19 cellular contexts compared by ENCODE assay signal in genomic region chr7:107596881-107597581, GRCh38. TPM values are rescaled to one million over a fixed set of nuclear protein-coding genes. Genes with fewer than 3 reads are reported as not detected.
DNase-seq lines count a peak whose midpoint lies in the region; ATAC-seq and TF ChIP-seq lines count a peak whose summit lies in the region.
"Had no signal": no experiment of that assay in that cellular context is flagged by ENCODE, and none has a peak within 500 bp of the region (broad histone marks: within the 10 kb centered on the region; RNA-seq: fewer than 3 reads in every experiment).

No MANE protein-coding gene starts in this region.

- CTCF ChIA-PET in MCF 10A (lab: Yijun Ruan, JAX) = interaction anchor here (0.6 to 1.0 kb wide), 2 partner anchors 34 to 278 kb away, joined by 3 to 4 read pairs; no protein-coding TSS in a partner anchor

- no peak overlapping the region for H3K4me3 ChIP-seq in breast epithelium
- H3K4me3 ChIP-seq in foreskin fibroblast (ENCODE audit: low read depth in 1 of 2, low read length in 2 of 2) = no peak overlapping the region
- no peak overlapping the region for H3K4me3 ChIP-seq in tibial artery
- H3K4me3 ChIP-seq: smooth muscle cell had no signal

- intact Hi-C loops in MCF 10A (cut with micrococcal nuclease) = no loop called here
- intact Hi-C loops in breast epithelium (cut with DNase I; ENCODE audit: low total_unique reads) = no loop called here
- intact Hi-C loops in tibial artery (cut with DNase I; ENCODE audit: low total_unique reads) = no loop called here

- POLR2A ChIA-PET in MCF 10A (lab: Yijun Ruan, JAX) = interaction anchor here (0.6 to 2.6 kb wide), 4 partner anchors 8 to 428 kb away, joined by 3 to 10 read pairs (median 4); partner anchors contain the start of genes COG5, DUS4L and HBP1

- H3K9me3 ChIP-seq in breast epithelium (no peaks in the 10 kb centered on the region), tibial artery (no peaks in the 10 kb centered on the region)

- no peak overlapping the region for H3K4me3 Mint-ChIP-seq in MCF 10A (ENCODE audit: unreplicated experiment)
- H3K4me3 Mint-ChIP-seq in activated T-helper 17 cell treated with anti-CD3 and anti-CD28 coated beads, Interleukin-2, amount 50 U/mL, for 72 hours = no peak overlapping the region
- H3K4me3 Mint-ChIP-seq: neural crest cell; stimulated activated naive CD8-positive, alpha-beta T cell treated with anti-CD3 and anti-CD28 coated beads, Interleukin-15, amount 100 ng/mL, for 72 hours had no signal

- H3K27ac Mint-ChIP-seq in MCF 10A (ENCODE audit: low read depth, unreplicated experiment) = peak overlapping the region; percentile 47
- peak overlapping the region; percentile 15 for H3K27ac Mint-ChIP-seq in activated T-helper 17 cell treated with anti-CD3 and anti-CD28 coated beads, Interleukin-2, amount 50 U/mL, for 72 hours
- H3K27ac Mint-ChIP-seq: stimulated activated naive CD8-positive, alpha-beta T cell treated with anti-CD3 and anti-CD28 coated beads, Interleukin-15, amount 100 ng/mL, for 72 hours had no signal

- H3K36me3 Mint-ChIP-seq in MCF 10A (ENCODE audit: insufficient read depth, unreplicated experiment) = peaks cover 36% of the 10 kb centered on the region
- peaks cover 56% of the 10 kb centered on the region for H3K36me3 Mint-ChIP-seq in activated T-helper 17 cell treated with anti-CD3 and anti-CD28 coated beads, Interleukin-2, amount 50 U/mL, for 72 hours (ENCODE audit: low read depth)

- no peak for ATAC-seq in activated T-helper 17 cell treated with anti-CD3 and anti-CD28 coated beads, Interleukin-2, amount 50 U/mL, for 72 hours (replicated peaks)
- ATAC-seq: HCT116; left lobe of liver; stimulated activated naive CD8-positive, alpha-beta T cell treated with anti-CD3 and anti-CD28 coated beads, Interleukin-15, amount 100 ng/mL, for 72 hours had no signal

- H3K4me1 Mint-ChIP-seq in MCF 10A (ENCODE audit: insufficient read depth, unreplicated experiment) = peaks cover 22% of the 10 kb centered on the region
- no peaks in the 10 kb centered on the region for H3K4me1 Mint-ChIP-seq in activated T-helper 17 cell treated with anti-CD3 and anti-CD28 coated beads, Interleukin-2, amount 50 U/mL, for 72 hours
- H3K4me1 Mint-ChIP-seq: stimulated activated naive CD8-positive, alpha-beta T cell treated with anti-CD3 and anti-CD28 coated beads, Interleukin-15, amount 100 ng/mL, for 72 hours had no signal

- H3K27me3 ChIP-seq in breast epithelium = no peaks in the 10 kb centered on the region
- no peaks in the 10 kb centered on the region for H3K27me3 ChIP-seq in tibial artery

- H3K27ac ChIP-seq in breast epithelium = no peak overlapping the region
- H3K27ac ChIP-seq in tibial artery = peak overlapping the region; percentile 63 to 72

- no peaks in the 10 kb centered on the region for H3K9me3 Mint-ChIP-seq in MCF 10A (ENCODE audit: unreplicated experiment)
- H3K9me3 Mint-ChIP-seq in activated T-helper 17 cell treated with anti-CD3 and anti-CD28 coated beads, Interleukin-2, amount 50 U/mL, for 72 hours = no peaks in the 10 kb centered on the region
- H3K9me3 Mint-ChIP-seq: neural crest cell; stimulated activated naive CD8-positive, alpha-beta T cell treated with anti-CD3 and anti-CD28 coated beads, Interleukin-15, amount 100 ng/mL, for 72 hours had no signal

- DNase-seq in MCF 10A (ENCODE audit: unreplicated experiment) (peak; percentile 5), breast epithelium (ENCODE audit: low spot score in 2 of 2) (no peak), foreskin fibroblast (peak; percentile 60), tibial artery (no peak), glomerular visceral epithelial cell (ENCODE audit: extremely low spot score) (no peak), NCI-H226 (no peak), pons (ENCODE audit: low spot score) (no peak)
- DNase-seq: activated CD4-positive, alpha-beta T cell treated with anti-CD3 and anti-CD28 coated beads, Interleukin-2, amount 50 U/mL, for 48 hours; head of caudate nucleus; Karpas-422; NCI-H187 treated with DMSO at 0.1 percent for 48 hours; NCI-H748 treated with DMSO at 0.1 percent for 48 hours; SHP77 treated with DMSO at 0.1 percent for 48 hours; stimulated activated naive CD8-positive, alpha-beta T cell treated with anti-CD3 and anti-CD28 coated beads, Interleukin-15, amount 100 ng/mL, for 72 hours had no signal

- no peaks in the 10 kb centered on the region for H3K4me1 ChIP-seq in breast epithelium
- peaks cover 0 to 64% (median 25%) of the 10 kb centered on the region in 4 donors for H3K4me1 ChIP-seq in tibial artery

- TF ChIP-seq CTCF in MCF 10A (IDR thresholded peaks at IDR 0.05; ENCODE audit: unreplicated experiment) = no peak
- TF ChIP-seq CTCF in breast epithelium (IDR thresholded peaks at IDR 0.05) = no peak
- TF ChIP-seq CTCF in foreskin fibroblast (IDR thresholded peaks at IDR 0.05; ENCODE audit: low read depth, low read length) = no peak
- no peak for TF ChIP-seq CTCF in tibial artery (IDR thresholded peaks at IDR 0.05)

- H3K27me3 Mint-ChIP-seq in MCF 10A (ENCODE audit: insufficient read depth, unreplicated experiment) = no peaks in the 10 kb centered on the region
- no peaks in the 10 kb centered on the region for H3K27me3 Mint-ChIP-seq in activated T-helper 17 cell treated with anti-CD3 and anti-CD28 coated beads, Interleukin-2, amount 50 U/mL, for 72 hours
- H3K27me3 Mint-ChIP-seq: stimulated activated naive CD8-positive, alpha-beta T cell treated with anti-CD3 and anti-CD28 coated beads, Interleukin-15, amount 100 ng/mL, for 72 hours had no signal

- BruUV-seq in MCF 10A (replicated peaks; lab: Mats Ljungman, UMichigan) = no TSS peak

- no peak for TF ChIP-seq POLR2A in breast epithelium (IDR thresholded peaks at IDR 0.05)

- H3K36me3 ChIP-seq in breast epithelium = no peaks in the 10 kb centered on the region
- peaks cover 11 to 36% (median 24%) of the 10 kb centered on the region in 3 donors for H3K36me3 ChIP-seq in tibial artery

RNA-seq across cellular contexts. Expression of gene BCAP29, which starts 17.0 kb away (rescaled TPM):
- 61.5 and 73.4 TPM in 2 replicates for total RNA-seq in MCF 10A (2022)
- 100 to 1,000 TPM in 1 of 3 donors, 10 to 100 TPM in 2; 68.8 to 101 (median 78.2) TPM for total RNA-seq in breast epithelium
- 10 to 100 TPM; 33.3 to 51.6 TPM for total RNA-seq in activated T-helper 17 cell treated with anti-CD3 and anti-CD28 coated beads, Interleukin-2, amount 50 U/mL, for 72 hours

RNA-seq across cellular contexts. Expression of gene DUS4L, which starts 33.3 kb away (rescaled TPM):
- total RNA-seq in MCF 10A (2022) (14.5 and 16.3 TPM in 2 replicates), breast epithelium (10 to 100 TPM in 1 of 3 donors, 1 to 10 TPM in 2; 6.6 to 10.5 (median 9.0) TPM)
- total RNA-seq in activated T-helper 17 cell treated with anti-CD3 and anti-CD28 coated beads, Interleukin-2, amount 50 U/mL, for 72 hours = 10 to 100 TPM in 1 of 2 donors, 1 to 10 TPM in 1; 9.2 to 12.9 TPM

RNA-seq across cellular contexts. Expression of gene COG5, which starts 33.3 kb away (rescaled TPM):
- total RNA-seq in MCF 10A (2022) (40.3 and 40.9 TPM in 2 replicates), breast epithelium (10 to 100 TPM; 35.2 to 61.2 (median 38.0) TPM)
- 10 to 100 TPM; 33.7 to 36.3 TPM for total RNA-seq in activated T-helper 17 cell treated with anti-CD3 and anti-CD28 coated beads, Interleukin-2, amount 50 U/mL, for 72 hours

Comparison
In these comparisons a context has a peak if more than half of its experiments do, and no peak if none do; other contexts are left out.
1. DNase-seq: peak in MCF 10A (single experiment) and foreskin fibroblast (2 of 2); none in breast epithelium (0 of 2), tibial artery (0 of 2), glomerular visceral epithelial cell (single experiment), NCI-H226 (single experiment) and pons (single experiment).
2. H3K27ac ChIP-seq: peak in tibial artery (2 of 2); none in breast epithelium (0 of 2).